Comparison of ENCODE assay signal across 22 cellular contexts in genomic region chr13:32663660-32664059, GRCh38.
"Had no signal": no experiment of that assay in that cellular context is flagged by ENCODE, and none has a peak within 500 bp of the region (broad histone marks: within the 10 kb centered on the region; RNA-seq: fewer than 3 reads in every experiment).

No MANE protein-coding gene starts in this region.

- H3K4me1 ChIP-seq: breast epithelium, upper lobe of right lung had no signal

- H3K9me3 ChIP-seq: adrenal gland, breast epithelium, thyroid gland, upper lobe of right lung had no signal

- ATAC-seq: activated T-helper 17 cell treated with anti-CD3 and anti-CD28 coated beads, Interleukin-2, amount 50 U/mL, for 72 hours; natural killer cell treated with Interleukin-12 subunit alpha and Interleukin-12 subunit beta and Interleukin-15 and Interleukin-18, amount 100 ng/mL, for 72 hours; right cardiac atrium; upper lobe of right lung had no signal

- H3K27me3 Mint-ChIP-seq: activated naive CD8-positive, alpha-beta T cell; activated T-cell treated with anti-CD3 and anti-CD28 coated beads, Interleukin-2, amount 50 U/mL, for 24 hours; activated T-helper 17 cell treated with anti-CD3 and anti-CD28 coated beads, Interleukin-2, amount 50 U/mL, for 72 hours; central memory CD8-positive, alpha-beta T cell; natural killer cell treated with Interleukin-12 subunit alpha and Interleukin-12 subunit beta and Interleukin-15 and Interleukin-18, amount 100 ng/mL, for 72 hours; stimulated activated naive CD8-positive, alpha-beta T cell treated with anti-CD3 and anti-CD28 coated beads, Interleukin-15, Interleukin-2, amounts not matched to agents 100 ng/mL and 50 ng/mL, for 24 hours had no signal

- H3K4me1 Mint-ChIP-seq: central memory CD8-positive, alpha-beta T cell had no signal

- H3K4me3 Mint-ChIP-seq: activated naive CD8-positive, alpha-beta T cell; activated T-cell treated with anti-CD3 and anti-CD28 coated beads, Interleukin-2, amount 50 U/mL, for 24 hours; activated T-helper 17 cell treated with anti-CD3 and anti-CD28 coated beads, Interleukin-2, amount 50 U/mL, for 72 hours; central memory CD8-positive, alpha-beta T cell; natural killer cell treated with Interleukin-12 subunit alpha and Interleukin-12 subunit beta and Interleukin-15 and Interleukin-18, amount 100 ng/mL, for 72 hours; stimulated activated naive CD8-positive, alpha-beta T cell treated with anti-CD3 and anti-CD28 coated beads, Interleukin-15, Interleukin-2, amounts not matched to agents 100 ng/mL and 50 ng/mL, for 24 hours had no signal

- H3K36me3 ChIP-seq: adrenal gland, breast epithelium, thyroid gland had no signal

- H3K27ac ChIP-seq: adrenal gland, breast epithelium, thyroid gland, upper lobe of right lung had no signal

- H3K27ac Mint-ChIP-seq: activated naive CD8-positive, alpha-beta T cell; natural killer cell treated with Interleukin-12 subunit alpha and Interleukin-12 subunit beta and Interleukin-15 and Interleukin-18, amount 100 ng/mL, for 72 hours; stimulated activated naive CD8-positive, alpha-beta T cell treated with anti-CD3 and anti-CD28 coated beads, Interleukin-15, Interleukin-2, amounts not matched to agents 100 ng/mL and 50 ng/mL, for 24 hours had no signal

- DNase-seq: activated CD4-positive, alpha-beta T cell treated with anti-CD3 and anti-CD28 coated beads for 1 hour; activated CD4-positive, alpha-beta T cell treated with anti-CD3 and anti-CD28 coated beads, Interleukin-2, amount 50 U/mL, for 1 hour; activated CD8-positive, alpha-beta memory T cell treated with anti-CD3 and anti-CD28 coated beads for 24 hours; activated CD8-positive, alpha-beta memory T cell treated with anti-CD3 and anti-CD28 coated beads, Interleukin-2, amount 50 U/mL, for 4 hours; activated T-cell treated with anti-CD3 and anti-CD28 coated beads, Interleukin-2, amount 50 U/mL, for 24 hours; adrenal gland; effector memory CD4-positive, alpha-beta T cell; hippocampal formation; midbrain; right cardiac atrium; stimulated activated CD4-positive, alpha-beta T cell treated with anti-CD3 and anti-CD28 coated beads, Interleukin-12 subunit alpha, Interleukin-12 subunit beta, amount 100 ng/mL, for 4 hours; stimulated activated CD4-positive, alpha-beta T cell treated with anti-CD3 and anti-CD28 coated beads, Interleukin-4, amount 100 ng/mL, for 4 hours; substantia nigra; T-helper 9 cell; thyroid gland; upper lobe of right lung had no signal

- H3K27me3 ChIP-seq: adrenal gland, breast epithelium, thyroid gland, upper lobe of right lung had no signal

- H3K4me3 ChIP-seq: adrenal gland, breast epithelium, thyroid gland, upper lobe of right lung had no signal
